1 cellular context compared by ENCODE assay signal in the genomic region with DNA sequence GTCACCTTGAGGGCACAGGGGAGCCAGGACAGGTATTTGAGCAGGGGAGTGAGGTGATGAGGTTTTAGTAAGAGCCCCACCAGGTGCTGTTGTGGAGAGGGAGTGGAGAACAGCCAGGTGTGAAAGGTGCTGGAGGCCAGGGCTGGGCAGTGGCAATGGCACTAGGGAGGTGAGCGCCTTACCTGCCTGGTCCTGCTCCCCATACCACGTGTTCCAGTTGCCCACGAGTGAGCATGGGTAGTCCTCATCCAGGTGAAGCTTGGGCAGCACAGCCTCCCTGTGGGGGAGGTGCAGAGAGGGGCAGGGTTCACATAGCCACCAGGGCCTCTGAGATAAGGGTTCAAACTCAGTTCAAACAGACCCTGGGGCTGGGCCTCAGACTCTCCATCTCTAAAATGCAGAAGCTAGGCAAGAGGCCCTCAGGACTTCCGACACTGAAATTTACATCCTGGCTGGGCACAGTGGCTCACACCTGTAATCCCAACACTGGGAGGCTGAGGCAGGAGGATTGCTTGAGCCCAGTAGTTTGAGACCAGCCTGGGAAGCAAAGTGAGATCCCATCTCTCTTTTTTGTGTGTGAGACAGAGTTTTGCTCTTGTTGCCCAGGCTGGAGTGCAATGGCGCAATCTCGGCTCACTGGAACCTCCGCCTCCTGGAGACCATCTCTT.
TF ChIP-seq lines count a peak whose summit lies in the region.

No MANE protein-coding gene starts in this region.

TF ChIP-seq in HepG2, 621 proteins besides CTCF, POLR2A, EP300 and RAD21 (continued from another document and continues in another):
- TF ChIP-seq, protein P1, sequence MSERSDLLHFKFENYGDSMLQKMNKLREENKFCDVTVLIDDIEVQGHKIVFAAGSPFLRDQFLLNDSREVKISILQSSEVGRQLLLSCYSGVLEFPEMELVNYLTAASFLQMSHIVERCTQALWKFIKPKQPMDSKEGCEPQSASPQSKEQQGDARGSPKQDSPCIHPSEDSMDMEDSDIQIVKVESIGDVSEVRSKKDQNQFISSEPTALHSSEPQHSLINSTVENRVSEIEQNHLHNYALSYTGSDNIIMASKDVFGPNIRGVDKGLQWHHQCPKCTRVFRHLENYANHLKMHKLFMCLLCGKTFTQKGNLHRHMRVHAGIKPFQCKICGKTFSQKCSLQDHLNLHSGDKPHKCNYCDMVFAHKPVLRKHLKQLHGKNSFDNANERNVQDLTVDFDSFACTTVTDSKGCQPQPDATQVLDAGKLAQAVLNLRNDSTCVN (CRISPR knock-in tag; IDR thresholded peaks at IDR 0.05; ENCODE audit: borderline replicate concordance) = no peak
- TF ChIP-seq, protein P2, sequence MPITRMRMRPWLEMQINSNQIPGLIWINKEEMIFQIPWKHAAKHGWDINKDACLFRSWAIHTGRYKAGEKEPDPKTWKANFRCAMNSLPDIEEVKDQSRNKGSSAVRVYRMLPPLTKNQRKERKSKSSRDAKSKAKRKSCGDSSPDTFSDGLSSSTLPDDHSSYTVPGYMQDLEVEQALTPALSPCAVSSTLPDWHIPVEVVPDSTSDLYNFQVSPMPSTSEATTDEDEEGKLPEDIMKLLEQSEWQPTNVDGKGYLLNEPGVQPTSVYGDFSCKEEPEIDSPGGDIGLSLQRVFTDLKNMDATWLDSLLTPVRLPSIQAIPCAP (CRISPR knock-in tag; IDR thresholded peaks at IDR 0.05; ENCODE audit: low read depth) = no peak
- 0 out of 2 replicates have a peak, but pooled peaks have one; percentile 42 for TF ChIP-seq CEBPG (CRISPR knock-in tag; IDR thresholded peaks at IDR 0.05)
- TF ChIP-seq, protein P3, sequence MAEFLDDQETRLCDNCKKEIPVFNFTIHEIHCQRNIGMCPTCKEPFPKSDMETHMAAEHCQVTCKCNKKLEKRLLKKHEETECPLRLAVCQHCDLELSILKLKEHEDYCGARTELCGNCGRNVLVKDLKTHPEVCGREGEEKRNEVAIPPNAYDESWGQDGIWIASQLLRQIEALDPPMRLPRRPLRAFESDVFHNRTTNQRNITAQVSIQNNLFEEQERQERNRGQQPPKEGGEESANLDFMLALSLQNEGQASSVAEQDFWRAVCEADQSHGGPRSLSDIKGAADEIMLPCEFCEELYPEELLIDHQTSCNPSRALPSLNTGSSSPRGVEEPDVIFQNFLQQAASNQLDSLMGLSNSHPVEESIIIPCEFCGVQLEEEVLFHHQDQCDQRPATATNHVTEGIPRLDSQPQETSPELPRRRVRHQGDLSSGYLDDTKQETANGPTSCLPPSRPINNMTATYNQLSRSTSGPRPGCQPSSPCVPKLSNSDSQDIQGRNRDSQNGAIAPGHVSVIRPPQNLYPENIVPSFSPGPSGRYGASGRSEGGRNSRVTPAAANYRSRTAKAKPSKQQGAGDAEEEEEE (CRISPR knock-in tag; IDR thresholded peaks at IDR 0.05; ENCODE audit: borderline replicate concordance) = no peak
- no peak for TF ChIP-seq NONO (IDR thresholded peaks at IDR 0.05)
- no peak; the same call in 1 of the 2 replicates for TF ChIP-seq NONO (CRISPR knock-in tag; conservative IDR thresholded peaks at IDR 0.05)
- peak; percentile 19; the same call in 1 of the 2 replicates for TF ChIP-seq IRF2 (CRISPR knock-in tag; IDR thresholded peaks at IDR 0.05)
- TF ChIP-seq, protein P4, sequence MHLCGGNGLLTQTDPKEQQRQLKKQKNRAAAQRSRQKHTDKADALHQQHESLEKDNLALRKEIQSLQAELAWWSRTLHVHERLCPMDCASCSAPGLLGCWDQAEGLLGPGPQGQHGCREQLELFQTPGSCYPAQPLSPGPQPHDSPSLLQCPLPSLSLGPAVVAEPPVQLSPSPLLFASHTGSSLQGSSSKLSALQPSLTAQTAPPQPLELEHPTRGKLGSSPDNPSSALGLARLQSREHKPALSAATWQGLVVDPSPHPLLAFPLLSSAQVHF (CRISPR knock-in tag; IDR thresholded peaks at IDR 0.05) = no peak
- TF ChIP-seq, protein P5, sequence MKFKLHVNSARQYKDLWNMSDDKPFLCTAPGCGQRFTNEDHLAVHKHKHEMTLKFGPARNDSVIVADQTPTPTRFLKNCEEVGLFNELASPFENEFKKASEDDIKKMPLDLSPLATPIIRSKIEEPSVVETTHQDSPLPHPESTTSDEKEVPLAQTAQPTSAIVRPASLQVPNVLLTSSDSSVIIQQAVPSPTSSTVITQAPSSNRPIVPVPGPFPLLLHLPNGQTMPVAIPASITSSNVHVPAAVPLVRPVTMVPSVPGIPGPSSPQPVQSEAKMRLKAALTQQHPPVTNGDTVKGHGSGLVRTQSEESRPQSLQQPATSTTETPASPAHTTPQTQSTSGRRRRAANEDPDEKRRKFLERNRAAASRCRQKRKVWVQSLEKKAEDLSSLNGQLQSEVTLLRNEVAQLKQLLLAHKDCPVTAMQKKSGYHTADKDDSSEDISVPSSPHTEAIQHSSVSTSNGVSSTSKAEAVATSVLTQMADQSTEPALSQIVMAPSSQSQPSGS (CRISPR knock-in tag; IDR thresholded peaks at IDR 0.05) = peak; percentile 55; the same call in 1 of the 2 replicates
- no peak for TF ChIP-seq MAFG (CRISPR knock-in tag; IDR thresholded peaks at IDR 0.05)
- no peak for TF ChIP-seq ZKSCAN5 (CRISPR knock-in tag; IDR thresholded peaks at IDR 0.05)
- TF ChIP-seq, protein P6, sequence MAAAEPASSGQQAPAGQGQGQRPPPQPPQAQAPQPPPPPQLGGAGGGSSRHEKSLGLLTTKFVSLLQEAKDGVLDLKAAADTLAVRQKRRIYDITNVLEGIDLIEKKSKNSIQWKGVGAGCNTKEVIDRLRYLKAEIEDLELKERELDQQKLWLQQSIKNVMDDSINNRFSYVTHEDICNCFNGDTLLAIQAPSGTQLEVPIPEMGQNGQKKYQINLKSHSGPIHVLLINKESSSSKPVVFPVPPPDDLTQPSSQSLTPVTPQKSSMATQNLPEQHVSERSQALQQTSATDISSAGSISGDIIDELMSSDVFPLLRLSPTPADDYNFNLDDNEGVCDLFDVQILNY (CRISPR knock-in tag; conservative IDR thresholded peaks at IDR 0.05) = no peak
- TF ChIP-seq MAZ (IDR thresholded peaks at IDR 0.05; ENCODE audit: borderline replicate concordance, low read depth, low read length) = no peak
- no peak for TF ChIP-seq MAZ (CRISPR knock-in tag; IDR thresholded peaks at IDR 0.05; ENCODE audit: low read depth)
- 0 out of 2 replicates have a peak, but pooled peaks have one; percentile 49 for TF ChIP-seq NR2C2 (CRISPR knock-in tag; IDR thresholded peaks at IDR 0.05; ENCODE audit: borderline replicate concordance)
- TF ChIP-seq ZNF460 (CRISPR knock-in tag; IDR thresholded peaks at IDR 0.05; ENCODE audit: borderline replicate concordance) = no peak
- TF ChIP-seq, protein P7, sequence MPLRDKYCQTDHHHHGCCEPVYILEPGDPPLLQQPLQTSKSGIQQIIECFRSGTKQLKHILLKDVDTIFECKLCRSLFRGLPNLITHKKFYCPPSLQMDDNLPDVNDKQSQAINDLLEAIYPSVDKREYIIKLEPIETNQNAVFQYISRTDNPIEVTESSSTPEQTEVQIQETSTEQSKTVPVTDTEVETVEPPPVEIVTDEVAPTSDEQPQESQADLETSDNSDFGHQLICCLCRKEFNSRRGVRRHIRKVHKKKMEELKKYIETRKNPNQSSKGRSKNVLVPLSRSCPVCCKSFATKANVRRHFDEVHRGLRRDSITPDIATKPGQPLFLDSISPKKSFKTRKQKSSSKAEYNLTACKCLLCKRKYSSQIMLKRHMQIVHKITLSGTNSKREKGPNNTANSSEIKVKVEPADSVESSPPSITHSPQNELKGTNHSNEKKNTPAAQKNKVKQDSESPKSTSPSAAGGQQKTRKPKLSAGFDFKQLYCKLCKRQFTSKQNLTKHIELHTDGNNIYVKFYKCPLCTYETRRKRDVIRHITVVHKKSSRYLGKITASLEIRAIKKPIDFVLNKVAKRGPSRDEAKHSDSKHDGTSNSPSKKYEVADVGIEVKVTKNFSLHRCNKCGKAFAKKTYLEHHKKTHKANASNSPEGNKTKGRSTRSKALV (CRISPR knock-in tag; IDR thresholded peaks at IDR 0.05) = no peak
- TF ChIP-seq EEA1 (CRISPR knock-in tag; IDR thresholded peaks at IDR 0.05; ENCODE audit: borderline replicate concordance) = 0 out of 2 replicates have a peak, but pooled peaks have one; percentile 25
- no peak for TF ChIP-seq MIER3 (CRISPR knock-in tag; IDR thresholded peaks at IDR 0.05; ENCODE audit: borderline replicate concordance)
- no peak for TF ChIP-seq SYNCRIP (IDR thresholded peaks at IDR 0.05; ENCODE audit: insufficient read depth, low read depth, low read length)
- TF ChIP-seq GTF2F1 (IDR thresholded peaks at IDR 0.05; ENCODE audit: low read length) = no peak
- no peak for TF ChIP-seq HNRNPUL1 (IDR thresholded peaks at IDR 0.05; ENCODE audit: low read depth, low read length)
- TF ChIP-seq, protein P8, sequence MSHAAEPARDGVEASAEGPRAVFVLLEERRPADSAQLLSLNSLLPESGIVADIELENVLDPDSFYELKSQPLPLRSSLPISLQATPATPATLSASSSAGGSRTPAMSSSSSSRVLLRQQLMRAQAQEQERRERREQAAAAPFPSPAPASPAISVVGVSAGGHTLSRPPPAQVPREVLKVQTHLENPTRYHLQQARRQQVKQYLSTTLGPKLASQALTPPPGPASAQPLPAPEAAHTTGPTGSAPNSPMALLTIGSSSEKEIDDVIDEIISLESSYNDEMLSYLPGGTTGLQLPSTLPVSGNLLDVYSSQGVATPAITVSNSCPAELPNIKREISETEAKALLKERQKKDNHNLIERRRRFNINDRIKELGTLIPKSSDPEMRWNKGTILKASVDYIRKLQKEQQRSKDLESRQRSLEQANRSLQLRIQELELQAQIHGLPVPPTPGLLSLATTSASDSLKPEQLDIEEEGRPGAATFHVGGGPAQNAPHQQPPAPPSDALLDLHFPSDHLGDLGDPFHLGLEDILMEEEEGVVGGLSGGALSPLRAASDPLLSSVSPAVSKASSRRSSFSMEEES (CRISPR knock-in tag; IDR thresholded peaks at IDR 0.05) = no peak
- TF ChIP-seq HOXA7 (CRISPR knock-in tag; IDR thresholded peaks at IDR 0.05) = no peak
- TF ChIP-seq, protein P9, sequence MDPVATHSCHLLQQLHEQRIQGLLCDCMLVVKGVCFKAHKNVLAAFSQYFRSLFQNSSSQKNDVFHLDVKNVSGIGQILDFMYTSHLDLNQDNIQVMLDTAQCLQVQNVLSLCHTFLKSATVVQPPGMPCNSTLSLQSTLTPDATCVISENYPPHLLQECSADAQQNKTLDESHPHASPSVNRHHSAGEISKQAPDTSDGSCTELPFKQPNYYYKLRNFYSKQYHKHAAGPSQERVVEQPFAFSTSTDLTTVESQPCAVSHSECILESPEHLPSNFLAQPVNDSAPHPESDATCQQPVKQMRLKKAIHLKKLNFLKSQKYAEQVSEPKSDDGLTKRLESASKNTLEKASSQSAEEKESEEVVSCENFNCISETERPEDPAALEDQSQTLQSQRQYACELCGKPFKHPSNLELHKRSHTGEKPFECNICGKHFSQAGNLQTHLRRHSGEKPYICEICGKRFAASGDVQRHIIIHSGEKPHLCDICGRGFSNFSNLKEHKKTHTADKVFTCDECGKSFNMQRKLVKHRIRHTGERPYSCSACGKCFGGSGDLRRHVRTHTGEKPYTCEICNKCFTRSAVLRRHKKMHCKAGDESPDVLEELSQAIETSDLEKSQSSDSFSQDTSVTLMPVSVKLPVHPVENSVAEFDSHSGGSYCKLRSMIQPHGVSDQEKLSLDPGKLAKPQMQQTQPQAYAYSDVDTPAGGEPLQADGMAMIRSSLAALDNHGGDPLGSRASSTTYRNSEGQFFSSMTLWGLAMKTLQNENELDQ (CRISPR knock-in tag; IDR thresholded peaks at IDR 0.05; ENCODE audit: borderline replicate concordance) = no peak
- TF ChIP-seq, protein P10, sequence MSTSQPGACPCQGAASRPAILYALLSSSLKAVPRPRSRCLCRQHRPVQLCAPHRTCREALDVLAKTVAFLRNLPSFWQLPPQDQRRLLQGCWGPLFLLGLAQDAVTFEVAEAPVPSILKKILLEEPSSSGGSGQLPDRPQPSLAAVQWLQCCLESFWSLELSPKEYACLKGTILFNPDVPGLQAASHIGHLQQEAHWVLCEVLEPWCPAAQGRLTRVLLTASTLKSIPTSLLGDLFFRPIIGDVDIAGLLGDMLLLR (CRISPR knock-in tag; IDR thresholded peaks at IDR 0.05) = 0 out of 2 replicates have a peak, but pooled peaks have one; percentile 35
- TF ChIP-seq ZNF629 (CRISPR knock-in tag; conservative IDR thresholded peaks at IDR 0.05) = peak; percentile 38; the same call in 1 of the 2 replicates
- TF ChIP-seq ZMYM4 (CRISPR knock-in tag; IDR thresholded peaks at IDR 0.05) = peak; percentile 65; the same call in 1 of the 2 replicates
- TF ChIP-seq CENPX (CRISPR knock-in tag; IDR thresholded peaks at IDR 0.05) = no peak
- no peak for TF ChIP-seq ZNF709 (CRISPR knock-in tag; IDR thresholded peaks at IDR 0.05)
- TF ChIP-seq STAG1 (CRISPR knock-in tag; IDR thresholded peaks at IDR 0.05) = no peak
- no peak for TF ChIP-seq SOX6 (IDR thresholded peaks at IDR 0.05)
- TF ChIP-seq SOX6 (CRISPR knock-in tag; IDR thresholded peaks at IDR 0.05) = 0 out of 2 replicates have a peak, but pooled peaks have one; percentile 30
